ENCODE assay signal across 10 cellular contexts in the genomic region with DNA sequence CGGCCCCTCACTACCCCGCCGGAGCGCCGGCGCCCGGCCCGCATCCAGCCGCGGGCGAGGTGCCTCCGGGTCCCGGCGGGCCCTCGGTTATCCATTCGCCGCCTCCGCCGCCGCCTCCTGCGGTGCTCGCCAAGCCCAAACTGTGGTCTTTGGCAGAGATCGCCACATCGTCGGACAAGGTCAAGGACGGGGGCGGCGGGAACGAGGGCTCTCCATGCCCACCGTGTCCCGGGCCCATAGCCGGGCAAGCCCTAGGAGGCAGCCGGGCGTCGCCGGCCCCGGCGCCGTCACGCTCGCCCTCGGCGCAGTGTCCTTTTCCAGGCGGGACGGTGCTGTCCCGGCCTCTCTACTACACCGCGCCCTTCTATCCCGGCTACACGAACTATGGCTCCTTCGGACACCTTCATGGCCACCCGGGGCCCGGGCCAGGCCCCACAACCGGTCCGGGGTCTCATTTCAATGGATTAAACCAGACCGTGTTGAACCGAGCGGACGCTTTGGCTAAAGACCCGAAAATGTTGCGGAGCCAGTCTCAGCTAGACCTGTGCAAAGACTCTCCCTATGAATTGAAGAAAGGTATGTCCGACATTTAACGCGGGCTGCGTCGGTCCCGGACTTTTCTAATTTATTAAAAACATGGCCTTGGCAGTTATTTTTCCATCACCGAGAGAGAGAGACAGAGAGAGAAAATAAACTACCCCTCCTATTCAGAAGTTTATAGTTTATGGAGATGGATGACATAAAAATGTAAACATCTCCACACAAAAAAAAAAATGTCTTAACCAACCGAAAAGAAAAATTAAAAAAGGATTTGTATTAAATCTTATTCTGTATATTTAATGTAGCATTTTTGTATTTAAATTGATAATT. TPM values are rescaled to one million over a fixed set of nuclear protein-coding genes. Genes with fewer than 3 reads are reported as not detected.
DNase-seq lines count a peak whose midpoint lies in the region; ATAC-seq, FAIRE-seq and TF ChIP-seq lines count a peak whose summit lies in the region.
"Had no signal": no experiment of that assay in that cellular context is flagged by ENCODE, and none has a peak within 500 bp of the region (broad histone marks: within the 10 kb centered on the region; RNA-seq: fewer than 3 reads in every experiment).

No MANE protein-coding gene starts in this region.

- no peak for ATAC-seq in activated naive CD8-positive, alpha-beta T cell treated with anti-CD3 and anti-CD28 coated beads, Interleukin-2, amount 10 ng/mL, durations not matched to agents 7 days and 5 days (ENCODE audit: low read depth)
- ATAC-seq in activated naive CD8-positive, alpha-beta T cell treated with anti-CD3 and anti-CD28 coated beads, Interleukin-2, amount 50 U/mL, for 24 hours: no peak
- ATAC-seq in T-cell (replicated peaks in 1 of 4): no peak

- H3K4me3 ChIP-seq in breast epithelium (peak overlapping the region; percentile 81 to 95 (median 88)), kidney epithelial cell (ENCODE audit: low read depth, low read length) (peak overlapping the region; percentile 45), thymus (ENCODE audit: low read length) (peak overlapping the region; percentile 55)

- H3K36me3 ChIP-seq in breast epithelium: no peaks in the 10 kb centered on the region
- H3K36me3 ChIP-seq in kidney epithelial cell (ENCODE audit: control insufficient read depth, insufficient read depth, low read length): no peaks in the 10 kb centered on the region
- no peaks in the 10 kb centered on the region for H3K36me3 ChIP-seq in thymus (ENCODE audit: control insufficient read depth, insufficient read depth)

- H3K4me3 Mint-ChIP-seq in activated naive CD8-positive, alpha-beta T cell treated with anti-CD3 and anti-CD28 coated beads, Interleukin-2, amount 10 ng/mL, durations not matched to agents 7 days and 5 days: no peak overlapping the region
- H3K4me3 Mint-ChIP-seq in activated naive CD8-positive, alpha-beta T cell treated with anti-CD3 and anti-CD28 coated beads, Interleukin-2, amount 50 U/mL, for 24 hours: no peak overlapping the region
- H3K4me3 Mint-ChIP-seq in T-cell: peak overlapping the region in 1 of 3 donors; percentile 15
- H3K4me3 Mint-ChIP-seq: central memory CD8-positive, alpha-beta T cell had no signal

- WGBS in thymus: 10% methylated on average over 69 of the region's 69 CpGs

- H3K4me1 ChIP-seq in breast epithelium (peaks cover 0 to 4% of the 10 kb centered on the region in 2 donors), thymus (ENCODE audit: control insufficient read depth, insufficient read depth, low read length) (peaks cover 33% of the 10 kb centered on the region)

- peak overlapping the region; percentile 98 to 99 for H3K27ac ChIP-seq in breast epithelium
- H3K27ac ChIP-seq in thymus (ENCODE audit: low read depth): no peak overlapping the region

- H3K9me3 Mint-ChIP-seq in activated naive CD8-positive, alpha-beta T cell treated with anti-CD3 and anti-CD28 coated beads, Interleukin-2, amount 10 ng/mL, durations not matched to agents 7 days and 5 days: peaks cover 1% of the 10 kb centered on the region
- no peaks in the 10 kb centered on the region for H3K9me3 Mint-ChIP-seq in activated naive CD8-positive, alpha-beta T cell treated with anti-CD3 and anti-CD28 coated beads, Interleukin-2, amount 50 U/mL, for 24 hours
- H3K9me3 Mint-ChIP-seq in T-cell: no peaks in the 10 kb centered on the region

- CTCF ChIA-PET in T-cell (lab: Charles Lee): no interaction called here

- intact Hi-C loops in breast epithelium (cut with DNase I; ENCODE audit: low total_unique reads): no loop called here

- peaks cover 1% of the 10 kb centered on the region for H3K36me3 Mint-ChIP-seq in activated naive CD8-positive, alpha-beta T cell treated with anti-CD3 and anti-CD28 coated beads, Interleukin-2, amount 10 ng/mL, durations not matched to agents 7 days and 5 days
- peaks cover 4% of the 10 kb centered on the region for H3K36me3 Mint-ChIP-seq in activated naive CD8-positive, alpha-beta T cell treated with anti-CD3 and anti-CD28 coated beads, Interleukin-2, amount 50 U/mL, for 24 hours (ENCODE audit: low read depth)
- H3K36me3 Mint-ChIP-seq in T-cell: no peaks in the 10 kb centered on the region

- no peak for TF ChIP-seq POLR2A in breast epithelium (IDR thresholded peaks at IDR 0.05)

- FAIRE-seq in urothelium cell line (lab: Jason Lieb, UNC): no peak

- H3K27me3 ChIP-seq in breast epithelium (peaks cover 0 to 3% of the 10 kb centered on the region in 2 donors), kidney epithelial cell (ENCODE audit: control insufficient read depth, insufficient read depth, low read length) (peaks cover 61% of the 10 kb centered on the region), thymus (ENCODE audit: control insufficient read depth, insufficient read depth) (peaks cover 72% of the 10 kb centered on the region)

- peaks cover 77% of the 10 kb centered on the region for H3K27me3 Mint-ChIP-seq in activated naive CD8-positive, alpha-beta T cell treated with anti-CD3 and anti-CD28 coated beads, Interleukin-2, amount 10 ng/mL, durations not matched to agents 7 days and 5 days
- peaks cover 77% of the 10 kb centered on the region for H3K27me3 Mint-ChIP-seq in activated naive CD8-positive, alpha-beta T cell treated with anti-CD3 and anti-CD28 coated beads, Interleukin-2, amount 50 U/mL, for 24 hours
- H3K27me3 Mint-ChIP-seq in T-cell: peaks cover 41 to 71% of the 10 kb centered on the region in 2 donors

- POLR2A ChIA-PET in activated naive CD8-positive, alpha-beta T cell treated with anti-CD3 and anti-CD28 coated beads, Interleukin-2, amount 10 ng/mL, durations not matched to agents 7 days and 5 days (lab: Charles Lee): no interaction called here
- POLR2A ChIA-PET in T-cell (lab: Charles Lee): no interaction called here

- H3K4me1 Mint-ChIP-seq in activated naive CD8-positive, alpha-beta T cell treated with anti-CD3 and anti-CD28 coated beads, Interleukin-2, amount 10 ng/mL, durations not matched to agents 7 days and 5 days: peaks cover 15% of the 10 kb centered on the region
- H3K4me1 Mint-ChIP-seq in activated naive CD8-positive, alpha-beta T cell treated with anti-CD3 and anti-CD28 coated beads, Interleukin-2, amount 50 U/mL, for 24 hours: peaks cover 37% of the 10 kb centered on the region
- peaks cover 35 to 48% (median 40%) of the 10 kb centered on the region in 3 donors for H3K4me1 Mint-ChIP-seq in T-cell

- no peak for TF ChIP-seq CTCF in breast epithelium (IDR thresholded peaks at IDR 0.05)
- TF ChIP-seq CTCF in kidney epithelial cell (IDR thresholded peaks at IDR 0.05; ENCODE audit: insufficient read depth, low read length, poor library complexity, severe bottlenecking): no peak

- no peak overlapping the region for H3K27ac Mint-ChIP-seq in activated naive CD8-positive, alpha-beta T cell treated with anti-CD3 and anti-CD28 coated beads, Interleukin-2, amount 10 ng/mL, durations not matched to agents 7 days and 5 days
- no peak overlapping the region for H3K27ac Mint-ChIP-seq in activated naive CD8-positive, alpha-beta T cell treated with anti-CD3 and anti-CD28 coated beads, Interleukin-2, amount 50 U/mL, for 24 hours
- no peak overlapping the region for H3K27ac Mint-ChIP-seq in T-cell

- DNase-seq in activated naive CD8-positive, alpha-beta T cell treated with anti-CD3 and anti-CD28 coated beads, Interleukin-2, amount 10 ng/mL, durations not matched to agents 7 days and 5 days: peak; percentile 35
- DNase-seq in activated naive CD8-positive, alpha-beta T cell treated with anti-CD3 and anti-CD28 coated beads, Interleukin-2, amount 50 U/mL, for 24 hours: no peak
- no peak for DNase-seq in breast epithelium (ENCODE audit: low spot score in 2 of 2)
- no peak for DNase-seq in kidney epithelial cell (ENCODE audit: low read depth)
- no peak for DNase-seq in T-cell
- DNase-seq in urothelium cell line (ENCODE audit: low spot score): no peak
- DNase-seq in AG20443 (ENCODE audit: low spot score): no peak
- DNase-seq: NCI-H1048 had no signal

- H3K9me3 ChIP-seq in breast epithelium (no peaks in the 10 kb centered on the region), thymus (ENCODE audit: control insufficient read depth) (peaks cover 1% of the 10 kb centered on the region)

RNA-seq across cellular contexts. Expression of gene IRX5, which starts 2.9 kb away (rescaled TPM):
- total RNA-seq in activated naive CD8-positive, alpha-beta T cell treated with anti-CD3 and anti-CD28 coated beads, Interleukin-2, amount 10 ng/mL, durations not matched to agents 7 days and 5 days: not detected
- total RNA-seq in breast epithelium: 100 to 1,000 TPM in 1 of 3 donors, 10 to 100 TPM in 2; 10.9 to 119 (median 59.0) TPM
- 1.6 and 2.0 TPM in 2 replicates for total RNA-seq in kidney epithelial cell
- polyA plus RNA-seq in thymus: 0.87 TPM
- total RNA-seq in T-cell: not detected
